Comparison of ENCODE assay signal across 12 cellular contexts in genomic region chr17:6657633-6658287, GRCh38. TPM values are rescaled to one million over a fixed set of nuclear protein-coding genes. Genes with fewer than 3 reads are reported as not detected.
DNase-seq lines count a peak whose midpoint lies in the region; ATAC-seq and TF ChIP-seq lines count a peak whose summit lies in the region.
"Had no signal": no experiment of that assay in that cellular context is flagged by ENCODE, and none has a peak within 500 bp of the region (broad histone marks: within the 10 kb centered on the region; RNA-seq: fewer than 3 reads in every experiment).

No MANE protein-coding gene starts in this region.

- H3K27me3 ChIP-seq in lower lobe of right lung (ENCODE audit: low read depth) (peaks cover 33% of the 10 kb centered on the region), MG63 (no peaks in the 10 kb centered on the region)

- H3K36me3 Mint-ChIP-seq in stimulated activated naive CD8-positive, alpha-beta T cell treated with anti-CD3 and anti-CD28 coated beads, Interleukin-15, Interleukin-2, amounts not matched to agents 100 ng/mL and 50 ng/mL, for 24 hours (ENCODE audit: low read depth), result peaks cover 4% of the 10 kb centered on the region
- peaks cover 3% of the 10 kb centered on the region for H3K36me3 Mint-ChIP-seq in activated T-helper 17 cell treated with anti-CD3 and anti-CD28 coated beads, Interleukin-2, amount 50 U/mL, for 72 hours (ENCODE audit: low read depth)

- peaks cover 67% of the 10 kb centered on the region for H3K4me1 Mint-ChIP-seq in stimulated activated naive CD8-positive, alpha-beta T cell treated with anti-CD3 and anti-CD28 coated beads, Interleukin-15, Interleukin-2, amounts not matched to agents 100 ng/mL and 50 ng/mL, for 24 hours (ENCODE audit: low read depth)
- peaks cover 42% of the 10 kb centered on the region for H3K4me1 Mint-ChIP-seq in activated T-helper 17 cell treated with anti-CD3 and anti-CD28 coated beads, Interleukin-2, amount 50 U/mL, for 72 hours

- no peak overlapping the region for H3K27ac ChIP-seq in lower lobe of right lung

- no peak for DNase-seq in stimulated activated naive CD8-positive, alpha-beta T cell treated with anti-CD3 and anti-CD28 coated beads, Interleukin-15, Interleukin-2, amounts not matched to agents 100 U/mL and 50 U/mL, for 24 hours
- DNase-seq in lower lobe of right lung (no peak), ureter (ENCODE audit: low spot score) (peak; percentile 29), MG63 (no peak), NCI-H1436 treated with DMSO at 0.1 percent for 48 hours (lab: John Stamatoyannopoulos, UW) (no peak), SW 1271 (lab: John Stamatoyannopoulos, UW) (no peak)
- DNase-seq: activated gamma-delta T cell, Kasumi-1, NCI-H510A had no signal

- H3K9me3 Mint-ChIP-seq in stimulated activated naive CD8-positive, alpha-beta T cell treated with anti-CD3 and anti-CD28 coated beads, Interleukin-15, Interleukin-2, amounts not matched to agents 100 ng/mL and 50 ng/mL, for 24 hours, result no peaks in the 10 kb centered on the region
- no peaks in the 10 kb centered on the region for H3K9me3 Mint-ChIP-seq in activated T-helper 17 cell treated with anti-CD3 and anti-CD28 coated beads, Interleukin-2, amount 50 U/mL, for 72 hours

- peak overlapping the region; percentile 40 for H3K27ac Mint-ChIP-seq in stimulated activated naive CD8-positive, alpha-beta T cell treated with anti-CD3 and anti-CD28 coated beads, Interleukin-15, Interleukin-2, amounts not matched to agents 100 ng/mL and 50 ng/mL, for 24 hours
- peak overlapping the region; percentile 82 for H3K27ac Mint-ChIP-seq in activated T-helper 17 cell treated with anti-CD3 and anti-CD28 coated beads, Interleukin-2, amount 50 U/mL, for 72 hours

- peaks cover 15% of the 10 kb centered on the region for H3K4me1 ChIP-seq in lower lobe of right lung

- H3K27me3 Mint-ChIP-seq in stimulated activated naive CD8-positive, alpha-beta T cell treated with anti-CD3 and anti-CD28 coated beads, Interleukin-15, Interleukin-2, amounts not matched to agents 100 ng/mL and 50 ng/mL, for 24 hours, result peaks cover 17% of the 10 kb centered on the region
- H3K27me3 Mint-ChIP-seq in activated T-helper 17 cell treated with anti-CD3 and anti-CD28 coated beads, Interleukin-2, amount 50 U/mL, for 72 hours, result no peaks in the 10 kb centered on the region

- H3K4me3 ChIP-seq in lower lobe of right lung (peak overlapping the region; percentile 37), MG63 (no peak overlapping the region)

- no peak for ATAC-seq in stimulated activated naive CD8-positive, alpha-beta T cell treated with anti-CD3 and anti-CD28 coated beads, Interleukin-15, Interleukin-2, amounts not matched to agents 100 U/mL and 50 U/mL, for 24 hours
- ATAC-seq in activated T-helper 17 cell treated with anti-CD3 and anti-CD28 coated beads, Interleukin-2, amount 50 U/mL, for 72 hours (replicated peaks), result peak; percentile 25
- ATAC-seq in lower lobe of right lung, result no peak

- H3K9me3 ChIP-seq in lower lobe of right lung, result no peaks in the 10 kb centered on the region
- no peaks in the 10 kb centered on the region for H3K9me3 ChIP-seq in MG63

- H3K36me3 ChIP-seq in lower lobe of right lung (no peaks in the 10 kb centered on the region), MG63 (no peaks in the 10 kb centered on the region)

- TF ChIP-seq CTCF in lower lobe of right lung (IDR thresholded peaks at IDR 0.05), result no peak

- intact Hi-C loops in lower lobe of right lung (cut with DNase I), result no loop called here

- peak overlapping the region; percentile 78 for H3K4me3 Mint-ChIP-seq in stimulated activated naive CD8-positive, alpha-beta T cell treated with anti-CD3 and anti-CD28 coated beads, Interleukin-15, Interleukin-2, amounts not matched to agents 100 ng/mL and 50 ng/mL, for 24 hours
- peak overlapping the region; percentile 82 for H3K4me3 Mint-ChIP-seq in activated T-helper 17 cell treated with anti-CD3 and anti-CD28 coated beads, Interleukin-2, amount 50 U/mL, for 72 hours

RNA-seq across cellular contexts. Expression of gene C17orf100, which starts 6.2 kb away (rescaled TPM):
- 1 to 10 TPM; 1.1 to 3.0 TPM for total RNA-seq in activated T-helper 17 cell treated with anti-CD3 and anti-CD28 coated beads, Interleukin-2, amount 50 U/mL, for 72 hours
- total RNA-seq in lower lobe of right lung (1.9 TPM), ureter (1.8 TPM)
- 1.9 and 2.9 TPM in 2 replicates for total RNA-seq in MG63 (2014; rRNA removed; shearing (Covaris generic); ENCODE audit: low replicate concordance)

RNA-seq across cellular contexts. Expression of gene MED31, which starts 6.4 kb away (rescaled TPM):
- total RNA-seq in activated T-helper 17 cell treated with anti-CD3 and anti-CD28 coated beads, Interleukin-2, amount 50 U/mL, for 72 hours, result 10 to 100 TPM; 17.5 to 20.2 TPM
- total RNA-seq in lower lobe of right lung (17.4 TPM), ureter (23.9 TPM)
- total RNA-seq in MG63 (2014; rRNA removed; shearing (Covaris generic); ENCODE audit: low replicate concordance), result 7.7 and 10.6 TPM in 2 replicates

RNA-seq across cellular contexts. Expression of gene TXNDC17, which starts 16.9 kb away (rescaled TPM):
- 100 to 1,000 TPM; 114 to 160 TPM for total RNA-seq in activated T-helper 17 cell treated with anti-CD3 and anti-CD28 coated beads, Interleukin-2, amount 50 U/mL, for 72 hours
- total RNA-seq in lower lobe of right lung, result 50.4 TPM
- total RNA-seq in ureter, result 89.4 TPM
- total RNA-seq in MG63 (2014; rRNA removed; shearing (Covaris generic); ENCODE audit: low replicate concordance), result 54.8 and 127 TPM in 2 replicates

RNA-seq across cellular contexts. Expression of gene KIAA0753, which starts 17.2 kb away (rescaled TPM):
- 10 to 100 TPM; 17.6 to 24.2 TPM for total RNA-seq in activated T-helper 17 cell treated with anti-CD3 and anti-CD28 coated beads, Interleukin-2, amount 50 U/mL, for 72 hours
- total RNA-seq in lower lobe of right lung, result 20.0 TPM
- total RNA-seq in ureter, result 42.1 TPM
- total RNA-seq in MG63 (2014; rRNA removed; shearing (Covaris generic); ENCODE audit: low replicate concordance), result 5.7 and 8.0 TPM in 2 replicates

RNA-seq across cellular contexts. Expression of gene SLC13A5, which starts 55.4 kb away (rescaled TPM):
- not detected for total RNA-seq in activated T-helper 17 cell treated with anti-CD3 and anti-CD28 coated beads, Interleukin-2, amount 50 U/mL, for 72 hours
- total RNA-seq in lower lobe of right lung (not detected), ureter (not detected)
- total RNA-seq in MG63 (2014; rRNA removed; shearing (Covaris generic); ENCODE audit: low replicate concordance), result not detected in 2 replicates
- total RNA-seq: kidney had no signal
